1 cellular context compared by ENCODE assay signal in genomic region chr20:40810336-40810735, GRCh38.
TF ChIP-seq lines count a peak whose summit lies in the region.

No MANE protein-coding gene starts in this region.

TF ChIP-seq in SK-N-SH, 30 proteins besides CTCF, POLR2A, EP300 and RAD21 (continued from another document):
- no peak for TF ChIP-seq USF2 (IDR thresholded peaks at IDR 0.05; ENCODE audit: borderline replicate concordance, low read depth, low read length)
- no peak for TF ChIP-seq NFIC (IDR thresholded peaks at IDR 0.05; ENCODE audit: borderline replicate concordance)
- no peak for TF ChIP-seq SIN3A (IDR thresholded peaks at IDR 0.05; ENCODE audit: borderline replicate concordance, low read depth, low read length)
- TF ChIP-seq YY1 (IDR thresholded peaks at IDR 0.05; ENCODE audit: low read depth), result no peak
- TF ChIP-seq RFX5 (IDR thresholded peaks at IDR 0.05; ENCODE audit: low read length), result no peak
- TF ChIP-seq TAF1 (IDR thresholded peaks at IDR 0.05; ENCODE audit: borderline replicate concordance, low read depth, low read length), result no peak
- no peak for TF ChIP-seq ELF1 (IDR thresholded peaks at IDR 0.05)
TF ChIP-seq in SK-N-SH: peak in this region for 0.
